In genomic region chr12:79559591-79559990, GRCh38 we compare ENCODE assay signal across 15 cellular contexts.
"Had no signal": no experiment of that assay in that cellular context is flagged by ENCODE, and none has a peak within 500 bp of the region (broad histone marks: within the 10 kb centered on the region; RNA-seq: fewer than 3 reads in every experiment).

No MANE protein-coding gene starts in this region.

- H3K4me3 ChIP-seq: body of pancreas, lower lobe of right lung, neural progenitor cell, pancreas had no signal

- DNase-seq: activated CD4-positive, alpha-beta T cell treated with anti-CD3 and anti-CD28 coated beads for 48 hours; activated CD8-positive, alpha-beta memory T cell treated with anti-CD3 and anti-CD28 coated beads, Interleukin-2, amount 50 U/mL, for 48 hours; activated CD8-positive, alpha-beta T cell treated with anti-CD3 and anti-CD28 coated beads, Interleukin-2, amount 10 ng/mL, durations not matched to agents 7 days and 5 days; activated naive CD4-positive, alpha-beta T cell treated with anti-CD3 and anti-CD28 coated beads, Interleukin-2, amount 10 ng/mL, durations not matched to agents 7 days and 5 days; body of pancreas; endodermal cell; erythroblast; hypothalamus; lower lobe of right lung; midbrain; pancreas; T-helper 9 cell; WERI-Rb-1 had no signal

- H3K9me3 ChIP-seq: lower lobe of right lung, pancreas had no signal

- H3K36me3 ChIP-seq: lower lobe of right lung, pancreas, WERI-Rb-1 had no signal

- ATAC-seq: activated CD8-positive, alpha-beta T cell treated with anti-CD3 and anti-CD28 coated beads, Interleukin-2, amount 10 ng/mL, durations not matched to agents 7 days and 5 days; lower lobe of right lung; stimulated activated memory B cell treated with anti-CD40 and anti-IgM and Interleukin-4, amounts not matched to agents 10 μg/mL and 1 μg/mL and 100 μg/mL, for 72 hours had no signal

- H3K27me3 ChIP-seq: body of pancreas, neural progenitor cell, pancreas had no signal

- H3K27ac ChIP-seq: lower lobe of right lung, neural progenitor cell, WERI-Rb-1 had no signal
